Comparison of ENCODE assay signal across 8 cellular contexts in genomic region chr17:33291248-33292183, GRCh38. TPM values are rescaled to one million over a fixed set of nuclear protein-coding genes. Genes with fewer than 3 reads are reported as not detected.
DNase-seq lines count a peak whose midpoint lies in the region; ATAC-seq and TF ChIP-seq lines count a peak whose summit lies in the region.

No MANE protein-coding gene starts in this region.

- DNase-seq in AG10803 (ENCODE audit: low read depth) (peak; percentile 8), IMR-90 (peak; percentile 31), cerebellum (ENCODE audit: low spot score) (peak; percentile 10), lung (ENCODE audit: low spot score) (no peak), NCI-H774 (lab: John Stamatoyannopoulos, UW) (no peak)

- POLR2A ChIA-PET in IMR-90 (lab: Charles Lee; ENCODE audit: unreplicated experiment): no interaction called here

- TF ChIP-seq CTCF in AG10803 (conservative IDR thresholded peaks at IDR 0.05; ENCODE audit: low read length) (no peak), IMR-90 (conservative IDR thresholded peaks at IDR 0.05; ENCODE audit: low read depth, low read length) (no peak), lung (IDR thresholded peaks at IDR 0.05; ENCODE audit: control extremely low read depth, extremely low read depth) (no peak)

- no peak overlapping the region for H3K18ac ChIP-seq in IMR-90 (ENCODE audit: low read depth, low read length)

- H3K27ac ChIP-seq in IMR-90 (ENCODE audit: insufficient read depth, low read length) (peak overlapping the region; percentile 15; the same call in 1 of the 2 replicates), lung (ENCODE audit: low read depth in 1 of 2, low read length in 1 of 2) (no peak overlapping the region)

- H3K4me1 ChIP-seq in IMR-90 (ENCODE audit: control insufficient read depth, insufficient read depth, low read length) (no peaks in the 10 kb centered on the region; the same call in 1 of the 2 replicates), lung (ENCODE audit: control insufficient read depth in 2 of 2, insufficient read depth in 2 of 2, low read length in 2 of 2) (peaks cover 0 to 4% of the 10 kb centered on the region in 2 donors)

- no peaks in the 10 kb centered on the region for H3K9me3 ChIP-seq in IMR-90 (ENCODE audit: control insufficient read depth, insufficient read depth, low read length)
- H3K9me3 ChIP-seq in lung (ENCODE audit: control insufficient read depth in 2 of 2, insufficient read depth in 1 of 2, low read length in 1 of 2): peaks cover 0 to 2% of the 10 kb centered on the region in 2 donors

- no peak overlapping the region for H2BK5ac ChIP-seq in IMR-90 (ENCODE audit: low read depth, low read length, poor library complexity, severe bottlenecking)

- no peak for TF ChIP-seq POLR2A in IMR-90 (IDR thresholded peaks at IDR 0.05; ENCODE audit: low read depth, low read length)

- H3K9me1 ChIP-seq in IMR-90 (ENCODE audit: insufficient read depth, low read length): no peaks in the 10 kb centered on the region; the same call in 1 of the 2 replicates

- no peak overlapping the region for H2BK20ac ChIP-seq in IMR-90 (ENCODE audit: low read depth, low read length)

- 3% methylated on average over 58 of the region's 104 CpGs; no CpG with 5 or more reads in 1 of the 2 experiments for WGBS in IMR-90 (ENCODE audit: extremely low coverage in 2 of 2, insufficient read length in 1 of 2), 2 experiments
- WGBS in lung, 2 donors: 1 to 2% methylated on average over 91 to 104 of the region's 104 CpGs

- peak overlapping the region; percentile 86 for H2AFZ ChIP-seq in IMR-90 (replicated peaks; ENCODE audit: low read length, poor library complexity)

- 0 out of 2 replicates have a peak overlapping the region, but pooled peaks have one; percentile 20 for H3K23ac ChIP-seq in IMR-90 (ENCODE audit: low read depth, low read length)

- no peak overlapping the region for H4K5ac ChIP-seq in IMR-90 (ENCODE audit: low read depth, low read length)

- H4K91ac ChIP-seq in IMR-90 (ENCODE audit: insufficient read depth, low read depth, low read length): peak overlapping the region; percentile 13; the same call in 1 of the 2 replicates

- no peaks in the 10 kb centered on the region for H4K20me1 ChIP-seq in IMR-90 (ENCODE audit: insufficient read depth, low read length)

- peak; percentile 55 for ATAC-seq in IMR-90 (ENCODE audit: low read depth)
- no peak for ATAC-seq in lung (ENCODE audit: insufficient read depth, low FRiP score)
- ATAC-seq in HG02885 (IDR thresholded peaks at IDR 0.05; ENCODE audit: poor library complexity, unreplicated experiment): no peak
- ATAC-seq in HG02623 (IDR thresholded peaks at IDR 0.05; ENCODE audit: unreplicated experiment): no peak
- ATAC-seq in HG02642 (IDR thresholded peaks at IDR 0.05; ENCODE audit: poor library complexity, unreplicated experiment): no peak

- H3K14ac ChIP-seq in IMR-90 (replicated peaks; ENCODE audit: low read depth, low read length): no peak overlapping the region

- peak overlapping the region; percentile 47 to 75; a peak in 2 of 4 replicates for H4K8ac ChIP-seq in IMR-90 (ENCODE audit: low read depth in 2 of 2, low read length in 2 of 2)

- no peaks in the 10 kb centered on the region for H3K79me1 ChIP-seq in IMR-90 (ENCODE audit: low read depth in 1 of 2, low read length in 2 of 2)

- intact Hi-C loops in IMR-90 (cut with micrococcal nuclease): loop anchor here (1.0 to 10.0 kb wide), 5 partner anchors 56 to 383 kb away; no protein-coding TSS in a partner anchor

- no peak for TF ChIP-seq RAD21 in IMR-90 (IDR thresholded peaks at IDR 0.05; ENCODE audit: low read length)

- peak overlapping the region; percentile 81 for H3K4me2 ChIP-seq in IMR-90 (ENCODE audit: low read depth, low read length)

- no peak overlapping the region for H3K56ac ChIP-seq in IMR-90 (ENCODE audit: extremely low read depth, insufficient read depth, low read length)

- peaks cover 23% of the 10 kb centered on the region for H3K27me3 ChIP-seq in IMR-90 (ENCODE audit: control insufficient read depth, insufficient read depth, low read length)
- peaks cover 16% of the 10 kb centered on the region for H3K27me3 ChIP-seq in lung (ENCODE audit: control insufficient read depth, insufficient read depth)

- no peak overlapping the region for H2AK5ac ChIP-seq in IMR-90 (ENCODE audit: low read depth, low read length)

- H3K4me3 ChIP-seq in AG10803 (ENCODE audit: low read length) (peak overlapping the region; percentile 26; the same call in 1 of the 2 replicates), IMR-90 (ENCODE audit: insufficient read depth, low read depth, low read length) (peak overlapping the region; percentile 52), lung (peak overlapping the region; percentile 28)

- H3K4ac ChIP-seq in IMR-90 (ENCODE audit: low read depth, low read length): 0 out of 2 replicates have a peak overlapping the region, but pooled peaks have one; percentile 37

- dilution Hi-C loops in IMR-90 (cut with HindIII; ENCODE audit: low sequenced_read_pairs, unreplicated experiment): no loop called here

- peak overlapping the region; percentile 26 for H2AK9ac ChIP-seq in IMR-90 (replicated peaks; ENCODE audit: low read depth, low read length, poor library complexity)

- BruUV-seq in IMR-90 (replicated peaks; lab: Mats Ljungman, UMichigan): no TSS peak

- H2BK120ac ChIP-seq in IMR-90 (ENCODE audit: low read depth, low read length): 0 out of 2 replicates have a peak overlapping the region, but pooled peaks have one; percentile 10

- no peaks in the 10 kb centered on the region for H3K36me3 ChIP-seq in IMR-90 (ENCODE audit: control insufficient read depth, insufficient read depth, low read length)
- H3K36me3 ChIP-seq in lung (ENCODE audit: control insufficient read depth in 2 of 2, insufficient read depth in 2 of 2, low read length in 2 of 2): no peaks in the 10 kb centered on the region

- no peak overlapping the region for H2BK15ac ChIP-seq in IMR-90 (ENCODE audit: low read depth, low read length)

- peak overlapping the region; percentile 44 for H3K9ac ChIP-seq in IMR-90 (ENCODE audit: low read depth, low read length)

- in situ Hi-C loops in IMR-90 (cut with MboI; ENCODE audit: low sequenced_read_pairs): no loop called here

- CTCF ChIA-PET in IMR-90 (lab: Yijun Ruan, JAX): interaction anchor here (0.6 to 1.0 kb wide), 3 partner anchors 16 to 191 kb away, joined by 3 read pairs; no protein-coding TSS in a partner anchor

TF ChIP-seq in IMR-90, 13 proteins besides CTCF, POLR2A, EP300 and RAD21:
- no peak for TF ChIP-seq ELK1 (IDR thresholded peaks at IDR 0.05; ENCODE audit: borderline replicate concordance, low read depth, low read length)
- TF ChIP-seq RFX5 (IDR thresholded peaks at IDR 0.05; ENCODE audit: low read depth, low read length): no peak
- no peak for TF ChIP-seq MXI1 (IDR thresholded peaks at IDR 0.05; ENCODE audit: borderline replicate concordance, low read depth, low read length)
- no peak for TF ChIP-seq CEBPB (IDR thresholded peaks at IDR 0.05; ENCODE audit: low read depth, low read length)
- TF ChIP-seq CHD1 (IDR thresholded peaks at IDR 0.05; ENCODE audit: low read depth, low read length): no peak
- no peak for TF ChIP-seq FOS (IDR thresholded peaks at IDR 0.05; ENCODE audit: low read depth, low read length)
- no peak for TF ChIP-seq SMC3 (IDR thresholded peaks at IDR 0.05; ENCODE audit: low read depth, low read length)
- no peak for TF ChIP-seq RCOR1 (IDR thresholded peaks at IDR 0.05; ENCODE audit: insufficient replicate concordance, low read length)
- no peak for TF ChIP-seq MAFK (IDR thresholded peaks at IDR 0.05; ENCODE audit: low read depth, low read length)
- no peak for TF ChIP-seq MAZ (IDR thresholded peaks at IDR 0.05; ENCODE audit: borderline replicate concordance, low read depth, low read length)
- TF ChIP-seq USF2 (IDR thresholded peaks at IDR 0.05; ENCODE audit: low read depth, low read length): no peak
- TF ChIP-seq NFE2L2 (IDR thresholded peaks at IDR 0.05; ENCODE audit: low read depth, low read length): no peak
- no peak for TF ChIP-seq BHLHE40 (IDR thresholded peaks at IDR 0.05; ENCODE audit: low read depth, low read length)

RNA-seq across cellular contexts. Expression of gene ASIC2, which starts 1.6 kb away (rescaled TPM):
- total RNA-seq in IMR-90 (2012; rRNA removed) (under 0.01 TPM in 1 of 2 replicates, not detected in the other), cerebellum (21.1 TPM), lung (under 1 TPM; 0.14 to 0.28 TPM)
- polyA plus RNA-seq in IMR-90 (2012; rRNA removed) (0.06 and 0.15 TPM in 2 replicates), lung (under 1 TPM in 1 of 2 donors, not detected in 1; 0.03 TPM)
- polyA plus RNA-seq in IMR-90 (2012; cell fraction: cytosol; rRNA removed): 0.05 TPM in 1 of 2 replicates, not detected in the other
- polyA plus RNA-seq in IMR-90 (2012; cell fraction: nucleus; rRNA removed; ENCODE audit: low replicate concordance): 0.02 and 0.05 TPM in 2 replicates

Comparison
In these comparisons a context has a peak if more than half of its experiments do, and no peak if none do; other contexts are left out.
1. DNase-seq: peak in AG10803 (single experiment), IMR-90 (single experiment) and cerebellum (single experiment); none in lung (single experiment) and NCI-H774 (single experiment).
2. RNA of gene ASIC2, which starts 1.6 kb away (total RNA-seq): 21.1 TPM in cerebellum (single experiment); 0.14 to 0.28 TPM in lung and under 0.01 TPM in IMR-90; every median in the first group is over 10 times any median in the second.
3. Peak in every context shown above with its lines, with median percentiles within 50 percentile points of each other: H3K4me3 ChIP-seq.